ENCODE assay signal across 1 cellular context in genomic region chr12:110613771-110614684, GRCh38.
TF ChIP-seq lines count a peak whose summit lies in the region.

Gene TCTN1 (plus strand): TSS chr12:110614129. CDS start chr12:110614183, 54 bp downstream.

TF ChIP-seq in H1, 55 proteins besides CTCF, POLR2A, EP300 and RAD21 (continued from another document):
- no peak for TF ChIP-seq KDM1A (IDR thresholded peaks at IDR 0.05; ENCODE audit: borderline replicate concordance, low read length)
- TF ChIP-seq RNF2 (IDR thresholded peaks at IDR 0.05; ENCODE audit: borderline replicate concordance, low read depth, low read length, missing control alignments, poor library complexity, severe bottlenecking), result no peak
- TF ChIP-seq SIN3A (conservative IDR thresholded peaks at IDR 0.05 in 1 of 2, IDR thresholded peaks at IDR 0.05 in 1 of 2; ENCODE audit: low read depth in 1 of 2, low read length in 2 of 2), result peak in 1 of 2 experiments; percentile 83; a peak in 2 of 4 replicates
- TF ChIP-seq POLR2AphosphoS5 (IDR thresholded peaks at IDR 0.05; ENCODE audit: low read depth, low read length), result peak; percentile 33; the same call in 1 of the 2 replicates
- 0 out of 2 replicates have a peak, but pooled peaks have one; percentile 19 for TF ChIP-seq YY1 (IDR thresholded peaks at IDR 0.05; ENCODE audit: low read depth, low read length)
- no peak for TF ChIP-seq CBX5 (IDR thresholded peaks at IDR 0.05; ENCODE audit: low read depth, low read length)
- TF ChIP-seq GABPA (IDR thresholded peaks at IDR 0.05; ENCODE audit: borderline replicate concordance, insufficient read depth, low read length), result no peak
- no peak for TF ChIP-seq RFX5 (IDR thresholded peaks at IDR 0.05; ENCODE audit: borderline replicate concordance, low read depth, low read length)
- peak; percentile 30; the same call in 1 of the 2 replicates for TF ChIP-seq TBP (IDR thresholded peaks at IDR 0.05; ENCODE audit: low read depth, low read length)
- peak; percentile 90 for TF ChIP-seq CHD2 (IDR thresholded peaks at IDR 0.05; ENCODE audit: low read length)
